In the genomic region with DNA sequence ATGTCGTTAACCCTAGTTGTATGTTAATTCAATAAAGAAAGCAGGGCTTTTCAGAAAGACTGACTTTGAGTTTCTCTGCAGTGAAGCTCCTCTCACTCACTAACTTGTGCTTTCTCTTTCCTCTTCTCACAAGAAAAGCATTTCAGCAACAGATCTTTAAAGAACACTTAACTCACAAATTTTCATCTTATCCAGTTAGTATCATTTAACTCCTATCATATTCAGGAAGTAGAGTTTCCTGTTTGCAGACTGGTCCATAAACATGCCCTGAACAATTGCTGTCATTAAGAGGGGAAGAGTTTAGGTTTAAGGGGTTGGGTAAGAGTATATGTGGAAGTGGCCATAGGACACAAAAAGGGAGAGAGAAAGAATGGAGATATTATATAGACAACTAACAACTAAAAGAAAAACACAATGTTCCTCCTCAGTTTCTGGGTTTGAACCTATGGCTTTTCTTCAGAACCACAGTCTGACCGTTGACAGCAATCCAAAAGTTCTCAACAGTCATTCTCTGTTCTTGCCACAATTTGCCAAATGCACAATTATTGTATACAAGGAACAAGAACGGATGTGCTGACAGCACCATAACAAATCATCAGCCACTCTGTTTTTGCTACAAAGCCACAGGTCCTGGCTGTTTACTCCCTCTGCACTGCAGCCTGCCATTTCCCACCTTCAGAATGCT, we compare ENCODE assay signal across 1 cellular context.
TF ChIP-seq lines count a peak whose summit lies in the region.

No MANE protein-coding gene starts in this region.

TF ChIP-seq in IMR-90, 13 proteins besides CTCF, POLR2A, EP300 and RAD21 (continued from another document):
- TF ChIP-seq, protein P1, sequence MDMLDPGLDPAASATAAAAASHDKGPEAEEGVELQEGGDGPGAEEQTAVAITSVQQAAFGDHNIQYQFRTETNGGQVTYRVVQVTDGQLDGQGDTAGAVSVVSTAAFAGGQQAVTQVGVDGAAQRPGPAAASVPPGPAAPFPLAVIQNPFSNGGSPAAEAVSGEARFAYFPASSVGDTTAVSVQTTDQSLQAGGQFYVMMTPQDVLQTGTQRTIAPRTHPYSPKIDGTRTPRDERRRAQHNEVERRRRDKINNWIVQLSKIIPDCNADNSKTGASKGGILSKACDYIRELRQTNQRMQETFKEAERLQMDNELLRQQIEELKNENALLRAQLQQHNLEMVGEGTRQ (IDR thresholded peaks at IDR 0.05; ENCODE audit: low read depth, low read length): no peak
- no peak for TF ChIP-seq SMC3 (IDR thresholded peaks at IDR 0.05; ENCODE audit: low read depth, low read length)
- TF ChIP-seq RFX5 (IDR thresholded peaks at IDR 0.05; ENCODE audit: low read depth, low read length): no peak
- no peak for TF ChIP-seq BHLHE40 (IDR thresholded peaks at IDR 0.05; ENCODE audit: low read depth, low read length)
